In genomic region chr15:38782156-38782555, GRCh38 we compare ENCODE assay signal across 34 cellular contexts.
"Had no signal": no experiment of that assay in that cellular context is flagged by ENCODE, and none has a peak within 500 bp of the region (broad histone marks: within the 10 kb centered on the region; RNA-seq: fewer than 3 reads in every experiment).

No MANE protein-coding gene starts in this region.

- H3K4me3 ChIP-seq: PC-9 had no signal

- H3K4me2 ChIP-seq: PC-9 had no signal

- H3K36me3 ChIP-seq: WERI-Rb-1 had no signal

- DNase-seq: activated CD4-positive, alpha-beta memory T cell treated with anti-CD3 and anti-CD28 coated beads, Interleukin-2, amount 10 ng/mL, durations not matched to agents 7 days and 5 days; activated CD4-positive, alpha-beta T cell treated with anti-CD3 and anti-CD28 coated beads for 1 hour; activated CD4-positive, alpha-beta T cell treated with anti-CD3 and anti-CD28 coated beads for 48 hours; activated CD4-positive, CD25-positive, alpha-beta regulatory T cell; activated CD8-positive, alpha-beta memory T cell treated with anti-CD3 and anti-CD28 coated beads for 24 hours; activated CD8-positive, alpha-beta memory T cell treated with anti-CD3 and anti-CD28 coated beads, Interleukin-2, amount 10 ng/mL, durations not matched to agents 7 days and 5 days; activated CD8-positive, alpha-beta memory T cell treated with anti-CD3 and anti-CD28 coated beads, Interleukin-2, amount 50 U/mL, for 48 hours; activated effector memory CD4-positive, alpha-beta T cell treated with Interleukin-2 at 50 U/mL for 16 hours; activated naive CD4-positive, alpha-beta T cell; activated naive CD8-positive, alpha-beta T cell treated with anti-CD3 and anti-CD28 coated beads, Interleukin-2, amount 10 ng/mL, durations not matched to agents 7 days and 5 days; activated T-cell treated with anti-CD3 and anti-CD28 coated beads, Interleukin-2, amount 50 U/mL, for 48 hours; anterior cingulate cortex; caudate nucleus; cerebellar nuclear complex; Kasumi-1; KG1; MM.1S; NCI-H1105; NCI-H1436; NCI-H1694; NCI-H1930; NCI-H2081 treated with DMSO at 0.1 percent for 48 hours; NCI-H226; NCI-H446 treated with DMSO at 0.1 percent for 48 hours; NCI-H524; NCI-H69; NCI-H82; PC-9; Right ventricle myocardium superior; SW 1271; T-helper 1 cell; T-helper 2 cell; T-helper 9 cell; WERI-Rb-1 had no signal

- ATAC-seq: activated CD8-positive, alpha-beta memory T cell treated with anti-CD3 and anti-CD28 coated beads, Interleukin-2, amount 10 ng/mL, durations not matched to agents 7 days and 5 days had no signal

- H2AFZ ChIP-seq: PC-9 had no signal

- H3K27ac ChIP-seq: PC-9, WERI-Rb-1 had no signal
